8 cellular contexts compared by ENCODE assay signal in genomic region chr19:17305517-17306284, GRCh38. TPM values are rescaled to one million over a fixed set of nuclear protein-coding genes. Genes with fewer than 3 reads are reported as not detected.
DNase-seq lines count a peak whose midpoint lies in the region; ATAC-seq and TF ChIP-seq lines count a peak whose summit lies in the region.

Gene MRPL34 (plus strand): TSS chr19:17305872. CDS start chr19:17305893, 21 bp downstream.

- H3K27me3 ChIP-seq in kidney epithelial cell (ENCODE audit: control insufficient read depth, insufficient read depth, low read length) = no peaks in the 10 kb centered on the region

- DNase-seq in AML-193 (lab: John Stamatoyannopoulos, UW) (peak; percentile 99 to 100), NCI-H510A (lab: John Stamatoyannopoulos, UW) (peak; percentile 100), choroid plexus epithelial cell (ENCODE audit: low read depth) (peak; percentile 99), kidney epithelial cell (ENCODE audit: low read depth) (peak; percentile 97)
- peak; percentile 87 to 93 for DNase-seq in activated CD4-positive, alpha-beta T cell treated with anti-CD3 and anti-CD28 coated beads for 24 hours (ENCODE audit: low read depth in 2 of 2)
- peak; percentile 75 to 88 for DNase-seq in stimulated activated CD4-positive, alpha-beta T cell treated with anti-CD3 and anti-CD28 coated beads, Interleukin-1b, Interleukin-23, amount 100 ng/mL, for 1 hour (ENCODE audit: low read depth in 2 of 2)

- TF ChIP-seq CTCF in choroid plexus epithelial cell (conservative IDR thresholded peaks at IDR 0.05; ENCODE audit: low read depth, low read length) (peak; percentile 75), kidney epithelial cell (IDR thresholded peaks at IDR 0.05; ENCODE audit: insufficient read depth, low read length, poor library complexity, severe bottlenecking) (peak; percentile 87)

- H3K4me3 ChIP-seq in choroid plexus epithelial cell (ENCODE audit: low read depth, low read length) = peak within 1 kb of the TSS; percentile 89
- H3K4me3 ChIP-seq in kidney epithelial cell (ENCODE audit: low read depth, low read length) = peak within 1 kb of the TSS; percentile 62

- H3K36me3 ChIP-seq in kidney epithelial cell (ENCODE audit: control insufficient read depth, insufficient read depth, low read length) = peaks cover 1% of the 10 kb centered on the region

- ATAC-seq in GM19043 (IDR thresholded peaks at IDR 0.05; ENCODE audit: low read depth, unreplicated experiment) (peak; percentile 65), HG03432 (IDR thresholded peaks at IDR 0.05; ENCODE audit: unreplicated experiment) (peak; percentile 65)

RNA-seq across cellular contexts. Expression of gene MRPL34, which starts in this region (rescaled TPM):
- total RNA-seq in kidney epithelial cell = 71.0 and 125 TPM in 2 replicates

Comparison
In these comparisons a context has a peak if more than half of its experiments do, and no peak if none do; other contexts are left out.
1. Peak in every context shown above with its lines: DNase-seq, ATAC-seq and H3K4me3 ChIP-seq.